ENCODE assay signal across 1 cellular context in genomic region chr12:104671407-104672095, GRCh38.
A peak's percentile ranks its signal among the peaks of the same experiment; 100 is the strongest.
TF ChIP-seq lines count a peak whose summit lies in the region.

No MANE protein-coding gene starts in this region.

TF ChIP-seq in HEK293, 187 proteins besides CTCF, POLR2A, EP300 and RAD21 (continued from another document and continues in another):
- peak; percentile 83 for TF ChIP-seq KLF16 (tag by site-specific recombination; IDR thresholded peaks at IDR 0.05)
- TF ChIP-seq HOXA7 (CRISPR knock-in tag; IDR thresholded peaks at IDR 0.05; ENCODE audit: borderline replicate concordance), result no peak
- no peak for TF ChIP-seq ZNF354C (tag by site-specific recombination; IDR thresholded peaks at IDR 0.05; ENCODE audit: borderline replicate concordance, low read depth)
- TF ChIP-seq ZNF785 (tag by site-specific recombination; IDR thresholded peaks at IDR 0.05), result no peak
- no peak for TF ChIP-seq ZNF521 (tag by site-specific recombination; IDR thresholded peaks at IDR 0.05)
- no peak for TF ChIP-seq TRIM28 (IDR thresholded peaks at IDR 0.05; ENCODE audit: borderline replicate concordance, low read length)
- TF ChIP-seq REST (tag by site-specific recombination; IDR thresholded peaks at IDR 0.05), result no peak
- TF ChIP-seq SCRT2 (tag by site-specific recombination; IDR thresholded peaks at IDR 0.05), result no peak
- no peak for TF ChIP-seq GLI4 (tag by site-specific recombination; IDR thresholded peaks at IDR 0.05)
- TF ChIP-seq ZNF707 (tag by site-specific recombination; IDR thresholded peaks at IDR 0.05), result no peak
- no peak for TF ChIP-seq ZNF24 (tag by site-specific recombination; IDR thresholded peaks at IDR 0.05)
- no peak for TF ChIP-seq HOXD13 (CRISPR knock-in tag; IDR thresholded peaks at IDR 0.05; ENCODE audit: borderline replicate concordance)
- no peak for TF ChIP-seq ZNF2 (tag by site-specific recombination; IDR thresholded peaks at IDR 0.05)
- TF ChIP-seq, protein P1, sequence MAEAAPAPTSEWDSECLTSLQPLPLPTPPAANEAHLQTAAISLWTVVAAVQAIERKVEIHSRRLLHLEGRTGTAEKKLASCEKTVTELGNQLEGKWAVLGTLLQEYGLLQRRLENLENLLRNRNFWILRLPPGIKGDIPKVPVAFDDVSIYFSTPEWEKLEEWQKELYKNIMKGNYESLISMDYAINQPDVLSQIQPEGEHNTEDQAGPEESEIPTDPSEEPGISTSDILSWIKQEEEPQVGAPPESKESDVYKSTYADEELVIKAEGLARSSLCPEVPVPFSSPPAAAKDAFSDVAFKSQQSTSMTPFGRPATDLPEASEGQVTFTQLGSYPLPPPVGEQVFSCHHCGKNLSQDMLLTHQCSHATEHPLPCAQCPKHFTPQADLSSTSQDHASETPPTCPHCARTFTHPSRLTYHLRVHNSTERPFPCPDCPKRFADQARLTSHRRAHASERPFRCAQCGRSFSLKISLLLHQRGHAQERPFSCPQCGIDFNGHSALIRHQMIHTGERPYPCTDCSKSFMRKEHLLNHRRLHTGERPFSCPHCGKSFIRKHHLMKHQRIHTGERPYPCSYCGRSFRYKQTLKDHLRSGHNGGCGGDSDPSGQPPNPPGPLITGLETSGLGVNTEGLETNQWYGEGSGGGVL (tag by site-specific recombination; IDR thresholded peaks at IDR 0.05), result peak; percentile 57; the same call in 1 of the 2 replicates
- 0 out of 2 replicates have a peak, but pooled peaks have one; percentile 32 for TF ChIP-seq ZBTB20 (tag by site-specific recombination; IDR thresholded peaks at IDR 0.05)
- TF ChIP-seq ZNF449 (tag by site-specific recombination; IDR thresholded peaks at IDR 0.05), result no peak
- no peak for TF ChIP-seq ZNF513 (tag by site-specific recombination; IDR thresholded peaks at IDR 0.05)
- peak; percentile 69; the same call in 1 of the 2 replicates for TF ChIP-seq IKZF3 (tag by site-specific recombination; IDR thresholded peaks at IDR 0.05)
- no peak for TF ChIP-seq ZNF776 (tag by site-specific recombination; IDR thresholded peaks at IDR 0.05; ENCODE audit: borderline replicate concordance)
- TF ChIP-seq KLF7 (tag by site-specific recombination; IDR thresholded peaks at IDR 0.05; ENCODE audit: borderline replicate concordance), result no peak
- no peak for TF ChIP-seq ZNF292 (tag by site-specific recombination; IDR thresholded peaks at IDR 0.05; ENCODE audit: borderline replicate concordance, low read depth)
- TF ChIP-seq, protein P2, sequence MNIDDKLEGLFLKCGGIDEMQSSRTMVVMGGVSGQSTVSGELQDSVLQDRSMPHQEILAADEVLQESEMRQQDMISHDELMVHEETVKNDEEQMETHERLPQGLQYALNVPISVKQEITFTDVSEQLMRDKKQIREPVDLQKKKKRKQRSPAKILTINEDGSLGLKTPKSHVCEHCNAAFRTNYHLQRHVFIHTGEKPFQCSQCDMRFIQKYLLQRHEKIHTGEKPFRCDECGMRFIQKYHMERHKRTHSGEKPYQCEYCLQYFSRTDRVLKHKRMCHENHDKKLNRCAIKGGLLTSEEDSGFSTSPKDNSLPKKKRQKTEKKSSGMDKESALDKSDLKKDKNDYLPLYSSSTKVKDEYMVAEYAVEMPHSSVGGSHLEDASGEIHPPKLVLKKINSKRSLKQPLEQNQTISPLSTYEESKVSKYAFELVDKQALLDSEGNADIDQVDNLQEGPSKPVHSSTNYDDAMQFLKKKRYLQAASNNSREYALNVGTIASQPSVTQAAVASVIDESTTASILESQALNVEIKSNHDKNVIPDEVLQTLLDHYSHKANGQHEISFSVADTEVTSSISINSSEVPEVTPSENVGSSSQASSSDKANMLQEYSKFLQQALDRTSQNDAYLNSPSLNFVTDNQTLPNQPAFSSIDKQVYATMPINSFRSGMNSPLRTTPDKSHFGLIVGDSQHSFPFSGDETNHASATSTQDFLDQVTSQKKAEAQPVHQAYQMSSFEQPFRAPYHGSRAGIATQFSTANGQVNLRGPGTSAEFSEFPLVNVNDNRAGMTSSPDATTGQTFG (tag by site-specific recombination; IDR thresholded peaks at IDR 0.05; ENCODE audit: borderline replicate concordance), result no peak
- TF ChIP-seq GLIS1 (tag by site-specific recombination; IDR thresholded peaks at IDR 0.05), result peak; percentile 85
- no peak for TF ChIP-seq ZNF274 (IDR thresholded peaks at IDR 0.05; ENCODE audit: low read length)
- TF ChIP-seq ZNF274 (tag by site-specific recombination; IDR thresholded peaks at IDR 0.05; ENCODE audit: borderline replicate concordance), result no peak
- no peak for TF ChIP-seq ZFP41 (tag by site-specific recombination; IDR thresholded peaks at IDR 0.05; ENCODE audit: borderline replicate concordance)
- no peak for TF ChIP-seq KLF17 (tag by site-specific recombination; IDR thresholded peaks at IDR 0.05)
- TF ChIP-seq, protein P3, sequence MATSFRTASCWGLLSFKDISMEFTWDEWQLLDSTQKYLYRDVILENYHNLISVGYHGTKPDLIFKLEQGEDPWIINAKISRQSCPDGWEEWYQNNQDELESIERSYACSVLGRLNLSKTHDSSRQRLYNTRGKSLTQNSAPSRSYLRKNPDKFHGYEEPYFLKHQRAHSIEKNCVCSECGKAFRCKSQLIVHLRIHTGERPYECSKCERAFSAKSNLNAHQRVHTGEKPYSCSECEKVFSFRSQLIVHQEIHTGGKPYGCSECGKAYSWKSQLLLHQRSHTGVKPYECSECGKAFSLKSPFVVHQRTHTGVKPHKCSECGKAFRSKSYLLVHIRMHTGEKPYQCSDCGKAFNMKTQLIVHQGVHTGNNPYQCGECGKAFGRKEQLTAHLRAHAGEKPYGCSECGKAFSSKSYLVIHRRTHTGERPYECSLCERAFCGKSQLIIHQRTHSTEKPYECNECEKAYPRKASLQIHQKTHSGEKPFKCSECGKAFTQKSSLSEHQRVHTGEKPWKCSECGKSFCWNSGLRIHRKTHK (tag by site-specific recombination; IDR thresholded peaks at IDR 0.05), result no peak
- TF ChIP-seq, protein P4, sequence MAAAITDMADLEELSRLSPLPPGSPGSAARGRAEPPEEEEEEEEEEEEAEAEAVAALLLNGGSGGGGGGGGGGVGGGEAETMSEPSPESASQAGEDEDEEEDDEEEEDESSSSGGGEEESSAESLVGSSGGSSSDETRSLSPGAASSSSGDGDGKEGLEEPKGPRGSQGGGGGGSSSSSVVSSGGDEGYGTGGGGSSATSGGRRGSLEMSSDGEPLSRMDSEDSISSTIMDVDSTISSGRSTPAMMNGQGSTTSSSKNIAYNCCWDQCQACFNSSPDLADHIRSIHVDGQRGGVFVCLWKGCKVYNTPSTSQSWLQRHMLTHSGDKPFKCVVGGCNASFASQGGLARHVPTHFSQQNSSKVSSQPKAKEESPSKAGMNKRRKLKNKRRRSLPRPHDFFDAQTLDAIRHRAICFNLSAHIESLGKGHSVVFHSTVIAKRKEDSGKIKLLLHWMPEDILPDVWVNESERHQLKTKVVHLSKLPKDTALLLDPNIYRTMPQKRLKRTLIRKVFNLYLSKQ (tag by site-specific recombination; IDR thresholded peaks at IDR 0.05; ENCODE audit: borderline replicate concordance), result no peak
- no peak for TF ChIP-seq ZNF37A (tag by site-specific recombination; IDR thresholded peaks at IDR 0.05)
- no peak for TF ChIP-seq ZNF174 (tag by site-specific recombination; IDR thresholded peaks at IDR 0.05)
- peak; percentile 28; the same call in 1 of the 2 replicates for TF ChIP-seq ZFP69B (tag by site-specific recombination; IDR thresholded peaks at IDR 0.05)
- TF ChIP-seq ZNF426 (tag by site-specific recombination; IDR thresholded peaks at IDR 0.05), result no peak
- peak; percentile 46; the same call in 1 of the 2 replicates for TF ChIP-seq KLF1 (tag by site-specific recombination; IDR thresholded peaks at IDR 0.05)
- TF ChIP-seq ZXDB (tag by site-specific recombination; IDR thresholded peaks at IDR 0.05), result peak; percentile 53; the same call in 1 of the 2 replicates
- TF ChIP-seq BCL11A (tag by site-specific recombination; IDR thresholded peaks at IDR 0.05; ENCODE audit: low read depth), result 0 out of 2 replicates have a peak, but pooled peaks have one; percentile 48
- TF ChIP-seq ZNF16 (tag by site-specific recombination; IDR thresholded peaks at IDR 0.05; ENCODE audit: low read depth), result no peak
- no peak for TF ChIP-seq TSHZ1 (tag by site-specific recombination; IDR thresholded peaks at IDR 0.05; ENCODE audit: borderline replicate concordance)
